8 cellular contexts compared by ENCODE assay signal in the genomic region with DNA sequence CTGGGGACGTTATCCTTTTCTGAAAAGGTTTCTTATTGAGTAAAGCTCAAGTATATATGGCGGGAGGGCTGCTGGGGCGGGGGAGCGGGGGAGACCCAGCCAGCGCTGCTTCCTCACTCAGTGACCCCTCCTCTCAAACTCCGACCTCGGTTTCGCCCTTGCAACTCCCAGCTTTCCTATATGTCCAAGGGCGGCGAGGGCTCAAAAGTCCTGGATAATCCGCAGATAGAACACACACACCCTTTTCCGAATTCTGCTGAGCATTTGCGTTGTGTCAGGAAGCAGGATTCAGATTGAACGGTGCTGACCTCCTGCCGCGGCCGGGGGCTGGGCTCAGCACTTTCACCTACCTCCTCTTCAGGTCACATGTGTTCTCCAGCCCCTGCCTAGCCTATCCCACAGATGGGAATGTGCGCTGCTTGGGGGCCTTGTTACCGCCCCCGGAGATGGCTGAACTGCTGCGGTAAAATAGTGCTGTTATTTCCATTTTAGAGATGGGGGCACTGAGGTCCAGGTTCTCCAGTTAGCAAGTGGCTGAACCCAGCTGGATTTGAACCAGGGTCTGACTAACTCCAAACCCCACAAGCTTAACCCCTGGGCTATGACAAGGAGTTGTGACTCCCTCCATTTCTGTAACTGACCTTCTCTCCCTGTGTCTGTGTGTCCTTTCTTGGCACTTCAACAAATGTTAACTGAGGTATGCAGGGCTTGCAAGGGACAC. TPM values are rescaled to one million over a fixed set of nuclear protein-coding genes. Genes with fewer than 3 reads are reported as not detected.
DNase-seq lines count a peak whose midpoint lies in the region; TF ChIP-seq lines count a peak whose summit lies in the region.

No MANE protein-coding gene starts in this region.

- no peaks in the 10 kb centered on the region for H3K9me2 ChIP-seq in Loucy (replicated peaks; ENCODE audit: low read depth, low read length)
- no peaks in the 10 kb centered on the region for H3K9me2 ChIP-seq in neural cell (ENCODE audit: insufficient read depth, low read length)

- peaks cover 52% of the 10 kb centered on the region for H3K4me1 ChIP-seq in CD8-positive, alpha-beta memory T cell (ENCODE audit: insufficient read depth, low read length)
- H3K4me1 ChIP-seq in Loucy (ENCODE audit: insufficient read depth, low read length, poor library complexity, severe bottlenecking), result peaks cover 68% of the 10 kb centered on the region

- no peaks in the 10 kb centered on the region for H3K9me3 Mint-ChIP-seq in CD8-positive, alpha-beta memory T cell
- no peaks in the 10 kb centered on the region for H3K9me3 Mint-ChIP-seq in dendritic cell treated with granulocyte-macrophage colony-stimulating factor and Interleukin-4, amounts not matched to agents 40 ng/mL and 50 ng/mL, for 4 days

- H3K4me3 ChIP-seq in CD8-positive, alpha-beta memory T cell (ENCODE audit: low read length), result peak overlapping the region; percentile 72
- H3K4me3 ChIP-seq in Loucy (ENCODE audit: low read length, poor library complexity, severe bottlenecking) (peak overlapping the region; percentile 79), neural cell (ENCODE audit: low read length) (peak overlapping the region; percentile 97)

- no peak overlapping the region for H3K27ac ChIP-seq in CD8-positive, alpha-beta memory T cell (ENCODE audit: low read depth, low read length)
- H3K27ac ChIP-seq in neural cell (ENCODE audit: low read length), result peak overlapping the region; percentile 44

- H2AFZ ChIP-seq in Loucy (ENCODE audit: low read length) (peak overlapping the region; percentile 88; the same call in 1 of the 2 replicates), neural cell (ENCODE audit: low read depth, low read length) (no peak overlapping the region)

- H3K4me3 Mint-ChIP-seq in CD8-positive, alpha-beta memory T cell, result peak overlapping the region; percentile 82 to 95 (median 91)
- H3K4me3 Mint-ChIP-seq in dendritic cell treated with granulocyte-macrophage colony-stimulating factor and Interleukin-4, amounts not matched to agents 40 ng/mL and 50 ng/mL, for 4 days, result peak overlapping the region; percentile 88

- H3K4me1 Mint-ChIP-seq in CD8-positive, alpha-beta memory T cell, result peaks cover 31 to 49% (median 39%) of the 10 kb centered on the region in 3 donors
- H3K4me1 Mint-ChIP-seq in dendritic cell treated with granulocyte-macrophage colony-stimulating factor and Interleukin-4, amounts not matched to agents 40 ng/mL and 50 ng/mL, for 4 days (ENCODE audit: low read depth), result peaks cover 28% of the 10 kb centered on the region

- H3K79me2 ChIP-seq in Loucy (ENCODE audit: insufficient read depth, low read length) (peaks cover 40% of the 10 kb centered on the region), neural cell (replicated peaks; ENCODE audit: insufficient read depth, low read length) (peaks cover 44% of the 10 kb centered on the region)

- no peaks in the 10 kb centered on the region for H3K27me3 Mint-ChIP-seq in CD8-positive, alpha-beta memory T cell
- H3K27me3 Mint-ChIP-seq in dendritic cell treated with granulocyte-macrophage colony-stimulating factor and Interleukin-4, amounts not matched to agents 40 ng/mL and 50 ng/mL, for 4 days, result peaks cover 9% of the 10 kb centered on the region

- DNase-seq in CD8-positive, alpha-beta memory T cell, result no peak
- DNase-seq in AML-193 (lab: John Stamatoyannopoulos, UW) (no peak), hypothalamus (lab: John Stamatoyannopoulos, UW) (no peak), COLO829 (ENCODE audit: low spot score) (no peak), GM13976 (ENCODE audit: low spot score) (no peak)

- intact Hi-C loops in dendritic cell treated with granulocyte-macrophage colony-stimulating factor and Interleukin-4, amounts not matched to agents 40 ng/mL and 50 ng/mL, for 4 days (cut with micrococcal nuclease), result loop anchor here (1.0 to 5.0 kb wide), 2 partner anchors 48 to 302 kb away; no protein-coding TSS in a partner anchor

- CTCF ChIA-PET in CD8-positive, alpha-beta memory T cell (lab: Charles Lee), result interaction anchor here (0.6 to 8.7 kb wide), 17 partner anchors 10 to 304 kb away, joined by 3 to 127 read pairs (median 5); partner anchors contain the start of gene IFI6

- in situ Hi-C loops in GM13976 (cut with MboI; ENCODE audit: low sequenced_read_pairs, unreplicated experiment), result loop anchor here (5.0 to 10.0 kb wide), 2 partner anchors 58 to 210 kb away; partner anchors contain the start of gene GPR3

- no peaks in the 10 kb centered on the region for H3K9me3 ChIP-seq in CD8-positive, alpha-beta memory T cell (ENCODE audit: low read length)
- H3K9me3 ChIP-seq in Loucy (ENCODE audit: insufficient read depth, low read depth, low read length) (no peaks in the 10 kb centered on the region), neural cell (ENCODE audit: low read length) (no peaks in the 10 kb centered on the region)

- POLR2A ChIA-PET in CD8-positive, alpha-beta memory T cell (lab: Charles Lee), result interaction anchor here (0.6 to 1.3 kb wide), 7 partner anchors 10 to 204 kb away, joined by 3 to 8 read pairs (median 3); partner anchors contain the start of gene FAM76A

- H3K36me3 Mint-ChIP-seq in CD8-positive, alpha-beta memory T cell, result peaks cover 0 to 1% (median 0%) of the 10 kb centered on the region in 3 donors
- peaks cover 10% of the 10 kb centered on the region for H3K36me3 Mint-ChIP-seq in dendritic cell treated with granulocyte-macrophage colony-stimulating factor and Interleukin-4, amounts not matched to agents 40 ng/mL and 50 ng/mL, for 4 days (ENCODE audit: low read depth)

- TF ChIP-seq CTCF in Loucy (conservative IDR thresholded peaks at IDR 0.05; ENCODE audit: low read length) (no peak), neural cell (IDR thresholded peaks at IDR 0.05; ENCODE audit: poor library complexity, severe bottlenecking) (no peak), GM13976 (IDR thresholded peaks at IDR 0.05; ENCODE audit: borderline replicate concordance, control extremely low read depth, extremely low read depth, insufficient read depth, missing control alignments) (no peak)

- H3F3A ChIP-seq in Loucy (ENCODE audit: low read depth) (peaks cover 17% of the 10 kb centered on the region; the same call in 1 of the 2 replicates), neural cell (ENCODE audit: insufficient read depth, low read length, poor library complexity, severe bottlenecking) (no peaks in the 10 kb centered on the region)

- H4K20me1 ChIP-seq in Loucy (ENCODE audit: insufficient read depth, low read length, poor library complexity, severe bottlenecking) (peaks cover 31% of the 10 kb centered on the region), neural cell (ENCODE audit: insufficient read depth) (peaks cover 30% of the 10 kb centered on the region)

- H3K4me2 ChIP-seq in Loucy (ENCODE audit: low read depth, low read length, poor library complexity, severe bottlenecking) (peak overlapping the region; percentile 52), neural cell (ENCODE audit: low read length) (no peak overlapping the region)

- no peaks in the 10 kb centered on the region for H3K27me3 ChIP-seq in CD8-positive, alpha-beta memory T cell (ENCODE audit: insufficient read depth, low read length, poor library complexity, severe bottlenecking)
- H3K27me3 ChIP-seq in Loucy (ENCODE audit: insufficient read depth, low read length, poor library complexity, severe bottlenecking) (no peaks in the 10 kb centered on the region), neural cell (ENCODE audit: insufficient read depth, low read depth, low read length) (no peaks in the 10 kb centered on the region)

- TF ChIP-seq RAD21 in neural cell (conservative IDR thresholded peaks at IDR 0.05), result no peak

- H3K9ac ChIP-seq in Loucy (ENCODE audit: low read depth, low read length, poor library complexity, severe bottlenecking) (peak overlapping the region; percentile 89), neural cell (ENCODE audit: low read length) (peak overlapping the region; percentile 96)

- no peaks in the 10 kb centered on the region for H3K36me3 ChIP-seq in CD8-positive, alpha-beta memory T cell (ENCODE audit: insufficient read depth, low read length)
- no peaks in the 10 kb centered on the region for H3K36me3 ChIP-seq in Loucy (ENCODE audit: insufficient read depth, low read length)
- no peaks in the 10 kb centered on the region for H3K36me3 ChIP-seq in neural cell (ENCODE audit: insufficient read depth, low read length)

- peak overlapping the region in 7 of 8 donors; percentile 9 to 95 (median 85) for H3K27ac Mint-ChIP-seq in CD8-positive, alpha-beta memory T cell
- H3K27ac Mint-ChIP-seq in dendritic cell treated with granulocyte-macrophage colony-stimulating factor and Interleukin-4, amounts not matched to agents 40 ng/mL and 50 ng/mL, for 4 days, result no peak overlapping the region

- no peak for TF ChIP-seq EP300 in neural cell (conservative IDR thresholded peaks at IDR 0.05; ENCODE audit: poor library complexity, severe bottlenecking)

TF ChIP-seq in neural cell, 6 proteins besides CTCF, POLR2A, EP300 and RAD21 (continues in another document):
- no peak for TF ChIP-seq REST (IDR thresholded peaks at IDR 0.05; ENCODE audit: borderline replicate concordance)

RNA-seq across cellular contexts. Expression of gene AHDC1, which starts 0.8 kb away (rescaled TPM):
- 10 to 100 TPM; 11.5 TPM for total RNA-seq in CD8-positive, alpha-beta memory T cell
- 1.9 TPM for polyA plus RNA-seq in CD8-positive, alpha-beta memory T cell
- polyA plus RNA-seq in neural cell, result 5.3 and 18.4 TPM in 2 replicates
- polyA minus RNA-seq in neural cell, result 28.0 and 30.7 TPM in 2 replicates

RNA-seq across cellular contexts. Expression of gene FGR, which starts 30.2 kb away (rescaled TPM):
- 1 to 10 TPM; 1.6 to 1.8 TPM for total RNA-seq in CD8-positive, alpha-beta memory T cell
- 49.6 TPM for polyA plus RNA-seq in CD8-positive, alpha-beta memory T cell
- polyA plus RNA-seq in neural cell, result not detected in 2 replicates
- not detected in 2 replicates for polyA minus RNA-seq in neural cell

Comparison
In these comparisons a context has a peak if more than half of its experiments do, and no peak if none do; other contexts are left out.
1. RNA of gene FGR, which starts 30.2 kb away (polyA plus RNA-seq): 49.6 TPM in CD8-positive, alpha-beta memory T cell (single experiment); not detected in neural cell; every median in the first group is over 10 times any median in the second.
2. Peak in every context shown above with its lines, with median percentiles within 50 percentile points of each other: H3K4me3 ChIP-seq.